Comparison of ENCODE assay signal across 10 cellular contexts in genomic region chr6:33589366-33589722, GRCh38. TPM values are rescaled to one million over a fixed set of nuclear protein-coding genes. Genes with fewer than 3 reads are reported as not detected.
A peak's percentile ranks its signal among the peaks of the same experiment; 100 is the strongest.
DNase-seq lines count a peak whose midpoint lies in the region; ATAC-seq and TF ChIP-seq lines count a peak whose summit lies in the region.
"Had no signal": no experiment of that assay in that cellular context is flagged by ENCODE, and none has a peak within 500 bp of the region (broad histone marks: within the 10 kb centered on the region; RNA-seq: fewer than 3 reads in every experiment).

No MANE protein-coding gene starts in this region.

- H4K91ac ChIP-seq in neuronal stem cell (ENCODE audit: low read depth, low read length, poor library complexity): no peak overlapping the region

- no peak overlapping the region for H2BK120ac ChIP-seq in neuronal stem cell (ENCODE audit: low read depth, low read length)

- H3K4me2 ChIP-seq in neuronal stem cell (ENCODE audit: insufficient read depth, low read length, poor library complexity, severe bottlenecking): no peak overlapping the region

- H3K79me1 ChIP-seq in neuronal stem cell (ENCODE audit: low read depth, low read length): no peaks in the 10 kb centered on the region

- WGBS in neuronal stem cell (ENCODE audit: extremely low coverage in 2 of 2, insufficient read length in 2 of 2, insufficient replicate concordance in 1 of 2), 2 donors: no CpG with 5 or more reads among the region's 4 CpGs

- H3K4me1 ChIP-seq in breast epithelium (no peaks in the 10 kb centered on the region), neuronal stem cell (ENCODE audit: control insufficient read depth in 2 of 2, insufficient read depth in 1 of 2, low read depth in 1 of 2, low read length in 2 of 2) (peaks cover 4 to 13% of the 10 kb centered on the region in 2 donors), upper lobe of right lung (peaks cover 38% of the 10 kb centered on the region)

- no peak overlapping the region for H3K27ac Mint-ChIP-seq in MCF 10A (ENCODE audit: low read depth, unreplicated experiment)

- CTCF ChIA-PET in MCF 10A (lab: Yijun Ruan, JAX): interaction anchor here (0.7 to 1.4 kb wide), 28 partner anchors 9 to 178 kb away, joined by 3 to 36 read pairs (median 8); partner anchors contain the start of genes BAK1, ITPR3 and UQCC2

- no peak for TF ChIP-seq POLR2A in breast epithelium (IDR thresholded peaks at IDR 0.05)

- H3K27me3 ChIP-seq in breast epithelium (no peaks in the 10 kb centered on the region), neuronal stem cell (ENCODE audit: control insufficient read depth in 3 of 3, insufficient read depth in 3 of 3, low read depth in 1 of 3, low read length in 3 of 3) (peaks cover 2 to 11% (median 7%) of the 10 kb centered on the region in 3 experiments), upper lobe of right lung (no peaks in the 10 kb centered on the region)

- H3K14ac ChIP-seq in neuronal stem cell (ENCODE audit: low read length): no peak overlapping the region

- intact Hi-C loops in breast epithelium (cut with DNase I; ENCODE audit: low total_unique reads) (loop anchor here (10.0 kb wide), 1 partner anchor 105 kb away; no protein-coding TSS in a partner anchor), MCF 10A (cut with micrococcal nuclease) (loop anchor here (5.0 kb wide), 1 partner anchor 563 kb away; no protein-coding TSS in a partner anchor), left ventricle myocardium superior (cut with micrococcal nuclease) (loop anchor here (5.0 kb wide), 1 partner anchor 113 kb away; no protein-coding TSS in a partner anchor), upper lobe of right lung (cut with DNase I) (loop anchor here (10.0 kb wide), 1 partner anchor 105 kb away; no protein-coding TSS in a partner anchor)

- H3K23ac ChIP-seq in neuronal stem cell (ENCODE audit: low read depth, low read length, poor library complexity): no peak overlapping the region

- H3K4me3 ChIP-seq in breast epithelium: no peak overlapping the region
- H3K4me3 ChIP-seq in neuronal stem cell (ENCODE audit: low read length in 2 of 2): no peak overlapping the region
- H3K4me3 ChIP-seq in upper lobe of right lung: no peak overlapping the region
- H3K4me3 ChIP-seq: smooth muscle cell had no signal

- BruUV-seq in MCF 10A (replicated peaks; lab: Mats Ljungman, UMichigan): no TSS peak

- H3K18ac ChIP-seq in neuronal stem cell (ENCODE audit: low read length): no peak overlapping the region

- H3K4me1 Mint-ChIP-seq in MCF 10A (ENCODE audit: insufficient read depth, unreplicated experiment): peaks cover 22% of the 10 kb centered on the region

- no peaks in the 10 kb centered on the region for H3K9me3 Mint-ChIP-seq in MCF 10A (ENCODE audit: unreplicated experiment)

- ATAC-seq in left ventricle myocardium superior (peak; percentile 20), upper lobe of right lung (no peak)

- DNase-seq in breast epithelium (ENCODE audit: low spot score in 2 of 2) (no peak), MCF 10A (ENCODE audit: unreplicated experiment) (no peak), left ventricle myocardium superior (no peak), neuronal stem cell (ENCODE audit: low spot score) (no peak), upper lobe of right lung (no peak), AG08395 (ENCODE audit: low spot score) (no peak), inferior parietal cortex (ENCODE audit: extremely low spot score) (no peak), NCI-H1048 (lab: John Stamatoyannopoulos, UW) (no peak)

- no peak overlapping the region for H4K8ac ChIP-seq in neuronal stem cell (ENCODE audit: low read depth, low read length)

- H3K27ac ChIP-seq in breast epithelium (peak overlapping the region; percentile 68 to 77), neuronal stem cell (replicated peaks; ENCODE audit: low read length) (no peak overlapping the region), upper lobe of right lung (peak overlapping the region; percentile 84)
- H3K27ac ChIP-seq: 22Rv1 had no signal

- H2AK5ac ChIP-seq in neuronal stem cell (ENCODE audit: low read depth, low read length): peak overlapping the region; percentile 64

- H3K4me3 Mint-ChIP-seq in MCF 10A (ENCODE audit: unreplicated experiment): no peak overlapping the region

- POLR2A ChIA-PET in MCF 10A (lab: Yijun Ruan, JAX): interaction anchor here (0.6 to 3.5 kb wide), 12 partner anchors 25 to 1068 kb away, joined by 3 to 21 read pairs (median 5); partner anchors contain the start of genes ITPR3 and UQCC2

- H3K9me3 ChIP-seq in breast epithelium: no peaks in the 10 kb centered on the region
- H3K9me3 ChIP-seq in neuronal stem cell (replicated peaks in 1 of 2; ENCODE audit: control insufficient read depth in 2 of 2, insufficient read depth in 1 of 2, low read depth in 1 of 2, low read length in 2 of 2): no peaks in the 10 kb centered on the region
- H3K9me3 ChIP-seq in upper lobe of right lung: no peaks in the 10 kb centered on the region

- H3K9ac ChIP-seq in neuronal stem cell (ENCODE audit: low read depth, low read length, poor library complexity): no peak overlapping the region

- H2BK15ac ChIP-seq in neuronal stem cell (ENCODE audit: low read length): peak overlapping the region; percentile 84

- H3K36me3 Mint-ChIP-seq in MCF 10A (ENCODE audit: insufficient read depth, unreplicated experiment): no peaks in the 10 kb centered on the region

- H3K27me3 Mint-ChIP-seq in MCF 10A (ENCODE audit: insufficient read depth, unreplicated experiment): no peaks in the 10 kb centered on the region

- peak overlapping the region; percentile 72 for H2AFZ ChIP-seq in neuronal stem cell (ENCODE audit: low read length)

- H2BK12ac ChIP-seq in neuronal stem cell (ENCODE audit: low read length): no peak overlapping the region

- no peak overlapping the region for H2BK5ac ChIP-seq in neuronal stem cell (ENCODE audit: low read length)

- TF ChIP-seq CTCF in breast epithelium (IDR thresholded peaks at IDR 0.05) (no peak), MCF 10A (IDR thresholded peaks at IDR 0.05; ENCODE audit: unreplicated experiment) (no peak), upper lobe of right lung (IDR thresholded peaks at IDR 0.05) (no peak)

- no peak overlapping the region for H3K4ac ChIP-seq in neuronal stem cell (ENCODE audit: low read length)

- H3K36me3 ChIP-seq in breast epithelium (no peaks in the 10 kb centered on the region), neuronal stem cell (replicated peaks in 1 of 2; ENCODE audit: control insufficient read depth in 2 of 2, insufficient read depth in 2 of 2, low read length in 2 of 2) (no peaks in the 10 kb centered on the region), upper lobe of right lung (no peaks in the 10 kb centered on the region)

RNA-seq across cellular contexts. Expression of gene BAK1, which starts 9.3 kb away (rescaled TPM):
- total RNA-seq in breast epithelium: 10 to 100 TPM in 1 of 3 donors, 1 to 10 TPM in 2; 6.7 to 11.1 (median 7.0) TPM
- total RNA-seq in MCF 10A (2022): 45.8 and 57.7 TPM in 2 replicates
- 23.1 TPM for total RNA-seq in left ventricle myocardium superior
- 14.5 TPM for polyA plus RNA-seq in neuronal stem cell (2013, experiment 1 of 2)
- polyA plus RNA-seq in neuronal stem cell (2013, experiment 2 of 2): 14.1 TPM
- 19.1 TPM for total RNA-seq in upper lobe of right lung

RNA-seq across cellular contexts. Expression of gene ITPR3, which starts 31.8 kb away (rescaled TPM):
- total RNA-seq in breast epithelium (10 to 100 TPM; 18.4 to 40.0 (median 27.7) TPM), MCF 10A (2022) (86.9 and 109 TPM in 2 replicates), left ventricle myocardium superior (6.1 TPM), upper lobe of right lung (111 TPM)
- 1.4 TPM for polyA plus RNA-seq in neuronal stem cell (2013, experiment 1 of 2)
- polyA plus RNA-seq in neuronal stem cell (2013, experiment 2 of 2): 1.4 TPM
